ENCODE assay signal across 8 cellular contexts in genomic region chr10:111075577-111076185, GRCh38. TPM values are rescaled to one million over a fixed set of nuclear protein-coding genes. Genes with fewer than 3 reads are reported as not detected.
A peak's percentile ranks its signal among the peaks of the same experiment; 100 is the strongest.
DNase-seq lines count a peak whose midpoint lies in the region; ATAC-seq and TF ChIP-seq lines count a peak whose summit lies in the region.

No MANE protein-coding gene starts in this region.

- no peaks in the 10 kb centered on the region for H3K79me2 ChIP-seq in KMS-11 (ENCODE audit: insufficient read depth, low read depth)

- peak overlapping the region; percentile 73; the same call in 1 of the 2 replicates for H3K4me2 ChIP-seq in KMS-11

- H3K9me3 ChIP-seq in endocrine pancreas (ENCODE audit: control insufficient read depth, low read length) (no peaks in the 10 kb centered on the region), sigmoid colon (no peaks in the 10 kb centered on the region)

- no peaks in the 10 kb centered on the region for H3K27me3 ChIP-seq in KMS-11 (ENCODE audit: insufficient read depth, low read depth)
- H3K27me3 ChIP-seq in endocrine pancreas (ENCODE audit: control insufficient read depth, insufficient read depth, low read length): no peaks in the 10 kb centered on the region
- peaks cover 38 to 95% (median 51%) of the 10 kb centered on the region in 3 donors for H3K27me3 ChIP-seq in sigmoid colon

- peak overlapping the region; percentile 88; the same call in 1 of the 2 replicates for H2AFZ ChIP-seq in KMS-11 (ENCODE audit: low read depth)

- H3K36me3 ChIP-seq in KMS-11 (ENCODE audit: insufficient read depth): no peaks in the 10 kb centered on the region
- no peaks in the 10 kb centered on the region for H3K36me3 ChIP-seq in endocrine pancreas (ENCODE audit: control insufficient read depth, insufficient read depth, low read length)
- no peaks in the 10 kb centered on the region for H3K36me3 ChIP-seq in sigmoid colon

- H3K27ac ChIP-seq in KMS-11 (no peak overlapping the region), sigmoid colon (no peak overlapping the region)

- H3K4me3 ChIP-seq in KMS-11 (IDR thresholded peaks at IDR 0.05; ENCODE audit: insufficient read depth, low read depth, low read length): no peak overlapping the region
- no peak overlapping the region for H3K4me3 ChIP-seq in endocrine pancreas (ENCODE audit: control insufficient read depth, insufficient read depth, low read length)
- peak overlapping the region in 3 of 4 donors; percentile 40 to 52 (median 51) for H3K4me3 ChIP-seq in sigmoid colon

- ATAC-seq in GM18909 (IDR thresholded peaks at IDR 0.05; ENCODE audit: poor library complexity, unreplicated experiment): peak; percentile 3
- ATAC-seq in HG02588 (IDR thresholded peaks at IDR 0.05; ENCODE audit: unreplicated experiment): no peak

- TF ChIP-seq EP300 in sigmoid colon (IDR thresholded peaks at IDR 0.05): no peak

- intact Hi-C loops in sigmoid colon (cut with DNase I): loop anchor here (2.0 to 5.0 kb wide), 2 partner anchors 522 to 1065 kb away; no protein-coding TSS in a partner anchor

- no peaks in the 10 kb centered on the region for H4K20me1 ChIP-seq in KMS-11 (ENCODE audit: insufficient read depth)

- H3K4me1 ChIP-seq in KMS-11 (ENCODE audit: low read depth, poor library complexity, severe bottlenecking) (peaks cover 4% of the 10 kb centered on the region), endocrine pancreas (ENCODE audit: control insufficient read depth, insufficient read depth, low read length) (no peaks in the 10 kb centered on the region), sigmoid colon (peaks cover 0 to 32% (median 30%) of the 10 kb centered on the region in 4 donors)

- DNase-seq in sigmoid colon: no peak
- DNase-seq in LoVo (ENCODE audit: low spot score): no peak
- no peak for DNase-seq in kidney tubule cell (ENCODE audit: low spot score)
- no peak for DNase-seq in NCI-H1048 (lab: John Stamatoyannopoulos, UW)

- 25 to 27% methylated on average over 18 of the region's 18 CpGs for WGBS in sigmoid colon, 2 donors

- TF ChIP-seq POLR2A in sigmoid colon (IDR thresholded peaks at IDR 0.05): no peak

- no peak overlapping the region for H3K9ac ChIP-seq in KMS-11
- peak overlapping the region; percentile 47 for H3K9ac ChIP-seq in endocrine pancreas (ENCODE audit: control insufficient read depth, insufficient read depth, low read length)

- TF ChIP-seq CTCF in KMS-11 (conservative IDR thresholded peaks at IDR 0.05; ENCODE audit: low read depth, low read length) (no peak), sigmoid colon (IDR thresholded peaks at IDR 0.05) (no peak)

RNA-seq across cellular contexts. Expression of gene ADRA2A, which starts 1.1 kb away (rescaled TPM):
- 1 to 10 TPM; 1.5 to 4.6 (median 3.3) TPM for total RNA-seq in sigmoid colon
- polyA plus RNA-seq in sigmoid colon: 1 to 10 TPM; 1.8 to 6.2 (median 3.9) TPM

Comparison
In these comparisons a context has a peak if more than half of its experiments do, and no peak if none do; other contexts are left out.
1. H3K4me3 ChIP-seq: peak in sigmoid colon (3 of 4); none in KMS-11 (single experiment) and endocrine pancreas (single experiment).